1 cellular context compared by ENCODE assay signal in genomic region chr1:59214764-59215208, GRCh38.
A peak's percentile ranks its signal among the peaks of the same experiment; 100 is the strongest.
TF ChIP-seq lines count a peak whose summit lies in the region.

No MANE protein-coding gene starts in this region.

TF ChIP-seq in HEK293, 187 proteins besides CTCF, POLR2A, EP300 and RAD21 (continued from another document and continues in another):
- TF ChIP-seq ZNF704 (tag by site-specific recombination; IDR thresholded peaks at IDR 0.05) (no peak), ZSCAN30 (tag by site-specific recombination; IDR thresholded peaks at IDR 0.05) (peak; percentile 94), ZBTB44 (tag by site-specific recombination; IDR thresholded peaks at IDR 0.05) (peak; percentile 84; the same call in 1 of the 2 replicates), ZNF211 (tag by site-specific recombination; IDR thresholded peaks at IDR 0.05; ENCODE audit: low read depth) (no peak), KLF8 (tag by site-specific recombination; IDR thresholded peaks at IDR 0.05) (peak; percentile 78), ZNF76 (tag by site-specific recombination; IDR thresholded peaks at IDR 0.05; ENCODE audit: borderline replicate concordance, low read depth) (peak; percentile 65), ZNF571 (tag by site-specific recombination; IDR thresholded peaks at IDR 0.05) (no peak), ZNF677 (tag by site-specific recombination; IDR thresholded peaks at IDR 0.05) (no peak), OVOL3 (tag by site-specific recombination; IDR thresholded peaks at IDR 0.05) (peak; percentile 97), ZNF654 (tag by site-specific recombination; IDR thresholded peaks at IDR 0.05; ENCODE audit: low read depth) (no peak), ZBTB20 (tag by site-specific recombination; IDR thresholded peaks at IDR 0.05) (peak; percentile 50), ZBTB21 (tag by site-specific recombination; IDR thresholded peaks at IDR 0.05) (peak; percentile 78), ZNF19 (tag by site-specific recombination; IDR thresholded peaks at IDR 0.05; ENCODE audit: low read depth) (peak; percentile 7; the same call in 1 of the 2 replicates), HOXD13 (CRISPR knock-in tag; IDR thresholded peaks at IDR 0.05; ENCODE audit: borderline replicate concordance) (peak; percentile 38; the same call in 1 of the 2 replicates), GLIS2 (tag by site-specific recombination; IDR thresholded peaks at IDR 0.05) (peak; percentile 75), BCL6B (tag by site-specific recombination; IDR thresholded peaks at IDR 0.05) (peak; percentile 59; the same call in 1 of the 2 replicates), PRDM4 (tag by site-specific recombination; IDR thresholded peaks at IDR 0.05) (peak; percentile 94), ZNF121 (tag by site-specific recombination; IDR thresholded peaks at IDR 0.05) (peak; percentile 76; the same call in 1 of the 2 replicates), KLF16 (tag by site-specific recombination; IDR thresholded peaks at IDR 0.05) (no peak), ZNF112 (tag by site-specific recombination; IDR thresholded peaks at IDR 0.05) (no peak), SALL2 (tag by site-specific recombination; IDR thresholded peaks at IDR 0.05; ENCODE audit: borderline replicate concordance) (no peak), ZNF488 (tag by site-specific recombination; IDR thresholded peaks at IDR 0.05) (peak; percentile 97), ZBTB26 (tag by site-specific recombination; optimal IDR thresholded peaks at IDR 0.05) (peak; percentile 41), ZNF623 (tag by site-specific recombination; IDR thresholded peaks at IDR 0.05) (peak; percentile 43), SETDB1 (IDR thresholded peaks at IDR 0.05; ENCODE audit: insufficient read length, low read length) (no peak), GLI4 (tag by site-specific recombination; IDR thresholded peaks at IDR 0.05) (0 out of 2 replicates have a peak, but pooled peaks have one; percentile 37), ZNF629 (tag by site-specific recombination; IDR thresholded peaks at IDR 0.05) (peak; percentile 94), ZSCAN4 (tag by site-specific recombination; IDR thresholded peaks at IDR 0.05) (peak; percentile 50; the same call in 1 of the 2 replicates), TSHZ1 (tag by site-specific recombination; IDR thresholded peaks at IDR 0.05; ENCODE audit: borderline replicate concordance) (peak; percentile 93), ZNF366 (tag by site-specific recombination; conservative IDR thresholded peaks at IDR 0.05) (peak; percentile 98), PRDM1 (tag by site-specific recombination; IDR thresholded peaks at IDR 0.05) (no peak), ZNF350 (tag by site-specific recombination; IDR thresholded peaks at IDR 0.05) (no peak), PRDM10 (tag by site-specific recombination; IDR thresholded peaks at IDR 0.05) (peak; percentile 81), ZBTB1 (tag by site-specific recombination; IDR thresholded peaks at IDR 0.05) (no peak), KLF9 (tag by site-specific recombination; IDR thresholded peaks at IDR 0.05; ENCODE audit: low read depth) (no peak), PRDM6 (tag by site-specific recombination; IDR thresholded peaks at IDR 0.05) (peak; percentile 99)
